ENCODE assay signal across 18 cellular contexts in genomic region chr15:41151451-41152005, GRCh38.
"Had no signal": no experiment of that assay in that cellular context is flagged by ENCODE, and none has a peak within 500 bp of the region (broad histone marks: within the 10 kb centered on the region; RNA-seq: fewer than 3 reads in every experiment).

No MANE protein-coding gene starts in this region.

- ATAC-seq: psoas muscle had no signal

- H3K9me3 ChIP-seq: neutrophil, psoas muscle, right lobe of liver, spleen, stomach had no signal

- H3K4me3 ChIP-seq: dorsolateral prefrontal cortex, hepatocyte, psoas muscle, right lobe of liver, spleen, stomach had no signal

- H3K4me1 Mint-ChIP-seq: stimulated activated naive B cell treated with anti-CD40 and anti-IgM and Interleukin-4, amounts not matched to agents 10 μg/mL and 1 μg/mL and 100 μg/mL, for 72 hours had no signal

- H3K4me3 Mint-ChIP-seq: nephron progenitor cell; stimulated activated naive B cell treated with anti-CD40 and anti-IgM and Interleukin-4, amounts not matched to agents 10 μg/mL and 1 μg/mL and 100 μg/mL, for 72 hours had no signal

- H3K36me3 ChIP-seq: neutrophil, right lobe of liver, spleen, stomach had no signal

- H3K4me1 ChIP-seq: psoas muscle, spleen had no signal

- H3K27me3 ChIP-seq: dorsolateral prefrontal cortex, hepatocyte, right lobe of liver, spleen, stomach had no signal

- H3K36me3 Mint-ChIP-seq: stimulated activated naive B cell treated with anti-CD40 and anti-IgM and Interleukin-4, amounts not matched to agents 10 μg/mL and 1 μg/mL and 100 μg/mL, for 72 hours had no signal

- H3K27ac Mint-ChIP-seq: stimulated activated naive B cell treated with anti-CD40 and anti-IgM and Interleukin-4, amounts not matched to agents 10 μg/mL and 1 μg/mL and 100 μg/mL, for 72 hours had no signal

- DNase-seq: cortex of kidney; dorsolateral prefrontal cortex; effector CD8-positive, alpha-beta T cell; foreskin melanocyte; head of caudate nucleus; kidney glomerular epithelial cell; mesendoderm; nephron progenitor cell; psoas muscle; retina; right lobe of liver; spleen; stimulated activated naive B cell treated with anti-CD40 and anti-IgM and Interleukin-4, amounts not matched to agents 10 μg/mL and 1 μg/mL and 100 μg/mL, for 72 hours; stomach; substantia nigra; trophoblast cell had no signal

- H3K27me3 Mint-ChIP-seq: stimulated activated naive B cell treated with anti-CD40 and anti-IgM and Interleukin-4, amounts not matched to agents 10 μg/mL and 1 μg/mL and 100 μg/mL, for 72 hours had no signal

- H3K27ac ChIP-seq: dorsolateral prefrontal cortex, hepatocyte, neutrophil, psoas muscle, right lobe of liver, spleen, stomach had no signal
